22 cellular contexts compared by ENCODE assay signal in the genomic region with DNA sequence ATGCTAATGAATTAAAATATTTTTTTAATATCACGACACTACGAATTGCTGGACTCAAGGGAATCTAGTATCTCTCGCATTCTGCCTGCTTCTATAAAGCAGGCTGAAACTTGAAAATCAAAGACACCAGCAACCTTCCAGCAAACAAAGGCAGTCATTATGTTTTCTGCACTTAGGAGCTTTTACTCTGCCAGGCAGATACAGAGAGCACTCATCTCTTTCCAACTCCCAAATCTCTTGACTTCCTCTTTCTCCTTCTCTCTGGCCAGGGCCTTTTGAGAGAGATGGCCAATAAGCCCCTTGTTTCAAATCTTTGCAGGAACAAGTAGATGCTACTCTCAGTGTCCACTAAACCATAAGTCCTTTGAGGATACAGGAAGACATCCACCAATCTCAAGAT.
"Had no signal": no experiment of that assay in that cellular context is flagged by ENCODE, and none has a peak within 500 bp of the region (broad histone marks: within the 10 kb centered on the region; RNA-seq: fewer than 3 reads in every experiment).

No MANE protein-coding gene starts in this region.

- H3K4me3 ChIP-seq: left lung, mucosa of descending colon, tibial artery had no signal

- H3K27ac Mint-ChIP-seq: activated CD4-positive, alpha-beta T cell treated with anti-CD3 and anti-CD28 coated beads, Interleukin-2, amount 10 ng/mL, durations not matched to agents 24 days and 14 days; activated CD8-positive, alpha-beta T cell treated with anti-CD3 and anti-CD28 coated beads for 36 hours; activated naive CD8-positive, alpha-beta T cell treated with anti-CD3 and anti-CD28 coated beads, Interleukin-2, amount 10 ng/mL, durations not matched to agents 7 days and 5 days; activated T-cell treated with anti-CD3 and anti-CD28 coated beads, Interleukin-2, amount 50 U/mL, for 24 hours; activated T-helper 2 cell treated with anti-CD3 and anti-CD28 coated beads, Interferon-gamma antibody, Interleukin-2, Interleukin-4, amounts not matched to agents 10 μg/mL and 5 μg/mL and 100 μg/mL, durations not matched to agents 14 hours and 24 hours and 36 hours; memory B cell; naive B cell had no signal

- H3K4me3 Mint-ChIP-seq: activated CD4-positive, alpha-beta T cell treated with anti-CD3 and anti-CD28 coated beads, Interleukin-2, amount 10 ng/mL, durations not matched to agents 24 days and 14 days; activated CD8-positive, alpha-beta T cell treated with anti-CD3 and anti-CD28 coated beads for 36 hours; activated naive CD8-positive, alpha-beta T cell treated with anti-CD3 and anti-CD28 coated beads, Interleukin-2, amount 10 ng/mL, durations not matched to agents 7 days and 5 days; activated T-cell treated with anti-CD3 and anti-CD28 coated beads, Interleukin-2, amount 50 U/mL, for 24 hours; memory B cell; naive B cell had no signal

- H3K9me3 ChIP-seq: left lung, mucosa of descending colon, neutrophil, tibial artery had no signal

- H3K36me3 ChIP-seq: left lung, neutrophil, tibial artery had no signal

- H3K4me1 Mint-ChIP-seq: activated CD4-positive, alpha-beta T cell treated with anti-CD3 and anti-CD28 coated beads, Interleukin-2, amount 10 ng/mL, durations not matched to agents 24 days and 14 days; activated naive CD8-positive, alpha-beta T cell treated with anti-CD3 and anti-CD28 coated beads, Interleukin-2, amount 10 ng/mL, durations not matched to agents 7 days and 5 days; memory B cell; naive B cell had no signal

- H3K36me3 Mint-ChIP-seq: memory B cell, naive B cell had no signal

- H3K27ac ChIP-seq: left lung, neutrophil, tibial artery had no signal

- H3K27me3 Mint-ChIP-seq: activated CD8-positive, alpha-beta T cell treated with anti-CD3 and anti-CD28 coated beads for 36 hours; activated T-cell treated with anti-CD3 and anti-CD28 coated beads, Interleukin-2, amount 50 U/mL, for 24 hours had no signal

- H3K9me3 Mint-ChIP-seq: activated CD8-positive, alpha-beta T cell treated with anti-CD3 and anti-CD28 coated beads for 36 hours; activated T-cell treated with anti-CD3 and anti-CD28 coated beads, Interleukin-2, amount 50 U/mL, for 24 hours; activated T-helper 2 cell treated with anti-CD3 and anti-CD28 coated beads, Interferon-gamma antibody, Interleukin-2, Interleukin-4, amounts not matched to agents 10 μg/mL and 5 μg/mL and 100 μg/mL, durations not matched to agents 14 hours and 24 hours and 36 hours had no signal

- DNase-seq: activated CD4-positive, alpha-beta T cell treated with anti-CD3 and anti-CD28 coated beads, Interleukin-2, amount 10 ng/mL, durations not matched to agents 24 days and 14 days; activated CD8-positive, alpha-beta T cell treated with anti-CD3 and anti-CD28 coated beads for 36 hours; activated naive CD4-positive, alpha-beta T cell treated with Interleukin-2 at 50 U/mL for 16 hours; activated naive CD8-positive, alpha-beta T cell treated with anti-CD3 and anti-CD28 coated beads, Interleukin-2, amount 10 ng/mL, durations not matched to agents 7 days and 5 days; activated T-cell treated with anti-CD3 and anti-CD28 coated beads, Interleukin-2, amount 50 U/mL, for 24 hours; dorsolateral prefrontal cortex; foreskin keratinocyte; kidney; left lung; mucosa of descending colon; naive B cell; posterior cingulate gyrus; stimulated activated CD4-positive, alpha-beta T cell treated with anti-CD3 and anti-CD28 coated beads, Interleukin-12 subunit alpha, Interleukin-12 subunit beta, amount 100 ng/mL, for 4 hours; stimulated activated CD4-positive, alpha-beta T cell treated with anti-CD3 and anti-CD28 coated beads, Interleukin-1b, Interleukin-23, amount 100 ng/mL, for 48 hours; stimulated activated CD8-positive, alpha-beta memory T cell treated with anti-CD3 and anti-CD28 coated beads, Interleukin-4, amount 100 ng/mL, for 48 hours; stimulated activated naive CD4-positive, alpha-beta T cell treated with Interleukin-2 at 50 U/mL for 16 hours; T-helper 1 cell; T-helper 9 cell; tibial artery had no signal

- H3K27me3 ChIP-seq: dorsolateral prefrontal cortex, foreskin keratinocyte, left lung, neutrophil, tibial artery had no signal
